Comparison of ENCODE assay signal across 8 cellular contexts in genomic region chr16:88999457-89000206, GRCh38.
DNase-seq lines count a peak whose midpoint lies in the region; ATAC-seq and TF ChIP-seq lines count a peak whose summit lies in the region.

No MANE protein-coding gene starts in this region.

- H3K4me1 Mint-ChIP-seq in stimulated activated effector memory CD8-positive, alpha-beta T cell treated with anti-CD3 and anti-CD28 coated beads, Interleukin-12 subunit alpha, Interleukin-12 subunit beta, amount 100 ng/mL, for 72 hours: peaks cover 24% of the 10 kb centered on the region

- peaks cover 13% of the 10 kb centered on the region for H3K9me3 Mint-ChIP-seq in stimulated activated effector memory CD8-positive, alpha-beta T cell treated with anti-CD3 and anti-CD28 coated beads, Interleukin-12 subunit alpha, Interleukin-12 subunit beta, amount 100 ng/mL, for 72 hours

- no peak overlapping the region for H3K27ac Mint-ChIP-seq in stimulated activated effector memory CD8-positive, alpha-beta T cell treated with anti-CD3 and anti-CD28 coated beads, Interleukin-12 subunit alpha, Interleukin-12 subunit beta, amount 100 ng/mL, for 72 hours

- peak; percentile 33 for DNase-seq in activated T-cell treated with anti-CD3 and anti-CD28 coated beads for 24 hours (ENCODE audit: low read depth)
- DNase-seq in activated T-cell treated with anti-CD3 and anti-CD28 coated beads for 4 hours: no peak
- DNase-seq in activated T-cell treated with anti-CD3 and anti-CD28 coated beads, Interleukin-2, amount 50 U/mL, for 1 hour: peak; percentile 37
- peak; percentile 6 for DNase-seq in fibroblast of mammary gland (ENCODE audit: low read depth)
- no peak for DNase-seq in stimulated activated effector memory CD8-positive, alpha-beta T cell treated with anti-CD3 and anti-CD28 coated beads, Interleukin-12 subunit alpha, Interleukin-12 subunit beta, amount 100 ng/mL, for 72 hours (ENCODE audit: low spot score in 2 of 2)
- no peak for DNase-seq in cerebellar cortex (ENCODE audit: low spot score)
- DNase-seq in NOMO-1 treated with DMSO at 0.1 percent for 48 hours (lab: John Stamatoyannopoulos, UW; ENCODE audit: unreplicated experiment): no peak

- H3K36me3 Mint-ChIP-seq in stimulated activated effector memory CD8-positive, alpha-beta T cell treated with anti-CD3 and anti-CD28 coated beads, Interleukin-12 subunit alpha, Interleukin-12 subunit beta, amount 100 ng/mL, for 72 hours: no peaks in the 10 kb centered on the region

- H3K4me3 ChIP-seq in fibroblast of mammary gland (ENCODE audit: control insufficient read depth, low read depth, low read length): no peak overlapping the region

- no peak overlapping the region for H3K4me3 Mint-ChIP-seq in stimulated activated effector memory CD8-positive, alpha-beta T cell treated with anti-CD3 and anti-CD28 coated beads, Interleukin-12 subunit alpha, Interleukin-12 subunit beta, amount 100 ng/mL, for 72 hours

- peak; percentile 73 for ATAC-seq in stimulated activated effector memory CD8-positive, alpha-beta T cell treated with anti-CD3 and anti-CD28 coated beads, Interleukin-12 subunit alpha, Interleukin-12 subunit beta, amount 100 ng/mL, for 72 hours
- no peak for ATAC-seq in GM21825 (IDR thresholded peaks at IDR 0.05; ENCODE audit: unreplicated experiment)

- no peak for TF ChIP-seq CTCF in fibroblast of mammary gland (conservative IDR thresholded peaks at IDR 0.05; ENCODE audit: control insufficient read depth, insufficient read depth, low read depth, low read length)

Comparison
In these comparisons a context has a peak if more than half of its experiments do, and no peak if none do; other contexts are left out.
1. DNase-seq: peak in activated T-cell treated with anti-CD3 and anti-CD28 coated beads for 24 hours (single experiment), activated T-cell treated with anti-CD3 and anti-CD28 coated beads, Interleukin-2, amount 50 U/mL, for 1 hour (single experiment) and fibroblast of mammary gland (single experiment); none in activated T-cell treated with anti-CD3 and anti-CD28 coated beads for 4 hours (single experiment), stimulated activated effector memory CD8-positive, alpha-beta T cell treated with anti-CD3 and anti-CD28 coated beads, Interleukin-12 subunit alpha, Interleukin-12 subunit beta, amount 100 ng/mL, for 72 hours (0 of 2), cerebellar cortex (single experiment) and NOMO-1 treated with DMSO at 0.1 percent for 48 hours (single experiment).